ENCODE assay signal across 1 cellular context in the genomic region with DNA sequence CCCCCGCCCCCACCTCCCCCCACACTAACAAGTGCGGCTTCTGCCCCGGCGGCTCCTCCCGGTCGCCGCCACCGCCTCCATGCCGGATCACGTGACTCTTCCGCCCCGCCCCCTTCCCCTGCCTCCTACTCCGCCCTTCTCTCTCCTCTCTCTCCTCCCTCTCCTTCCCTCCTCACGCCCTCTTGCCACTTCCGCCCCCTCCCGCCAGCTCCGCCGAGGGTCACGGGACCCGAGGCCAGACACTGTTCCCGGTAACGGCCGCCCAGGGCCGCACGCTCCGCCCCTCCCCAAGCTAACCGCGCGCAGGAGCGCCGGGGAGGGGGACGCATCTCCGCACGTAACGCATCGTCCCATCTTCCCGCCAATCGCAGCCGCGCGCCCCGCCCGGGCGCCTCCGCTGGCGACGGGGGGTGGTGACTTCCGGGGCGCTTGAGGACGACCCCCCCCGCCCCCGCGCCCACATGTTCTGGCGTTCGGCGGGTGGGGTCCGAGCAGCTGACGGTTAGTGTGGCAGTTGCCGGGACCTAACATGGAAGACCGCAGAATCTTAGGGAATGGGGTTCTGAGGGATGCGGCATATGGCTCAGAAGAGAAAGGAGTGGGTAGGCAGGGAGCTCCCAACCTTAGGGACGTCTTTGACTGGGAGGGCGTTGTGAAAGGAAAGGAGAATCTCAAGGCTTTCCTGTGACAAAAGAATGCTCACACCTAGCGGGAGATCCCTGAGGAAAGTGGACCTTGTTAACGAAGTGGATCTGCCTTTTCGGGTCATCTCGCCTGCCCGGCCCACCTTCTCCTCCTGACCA.
A peak's percentile ranks its signal among the peaks of the same experiment; 100 is the strongest.
TF ChIP-seq lines count a peak whose summit lies in the region.

A gene with protein sequence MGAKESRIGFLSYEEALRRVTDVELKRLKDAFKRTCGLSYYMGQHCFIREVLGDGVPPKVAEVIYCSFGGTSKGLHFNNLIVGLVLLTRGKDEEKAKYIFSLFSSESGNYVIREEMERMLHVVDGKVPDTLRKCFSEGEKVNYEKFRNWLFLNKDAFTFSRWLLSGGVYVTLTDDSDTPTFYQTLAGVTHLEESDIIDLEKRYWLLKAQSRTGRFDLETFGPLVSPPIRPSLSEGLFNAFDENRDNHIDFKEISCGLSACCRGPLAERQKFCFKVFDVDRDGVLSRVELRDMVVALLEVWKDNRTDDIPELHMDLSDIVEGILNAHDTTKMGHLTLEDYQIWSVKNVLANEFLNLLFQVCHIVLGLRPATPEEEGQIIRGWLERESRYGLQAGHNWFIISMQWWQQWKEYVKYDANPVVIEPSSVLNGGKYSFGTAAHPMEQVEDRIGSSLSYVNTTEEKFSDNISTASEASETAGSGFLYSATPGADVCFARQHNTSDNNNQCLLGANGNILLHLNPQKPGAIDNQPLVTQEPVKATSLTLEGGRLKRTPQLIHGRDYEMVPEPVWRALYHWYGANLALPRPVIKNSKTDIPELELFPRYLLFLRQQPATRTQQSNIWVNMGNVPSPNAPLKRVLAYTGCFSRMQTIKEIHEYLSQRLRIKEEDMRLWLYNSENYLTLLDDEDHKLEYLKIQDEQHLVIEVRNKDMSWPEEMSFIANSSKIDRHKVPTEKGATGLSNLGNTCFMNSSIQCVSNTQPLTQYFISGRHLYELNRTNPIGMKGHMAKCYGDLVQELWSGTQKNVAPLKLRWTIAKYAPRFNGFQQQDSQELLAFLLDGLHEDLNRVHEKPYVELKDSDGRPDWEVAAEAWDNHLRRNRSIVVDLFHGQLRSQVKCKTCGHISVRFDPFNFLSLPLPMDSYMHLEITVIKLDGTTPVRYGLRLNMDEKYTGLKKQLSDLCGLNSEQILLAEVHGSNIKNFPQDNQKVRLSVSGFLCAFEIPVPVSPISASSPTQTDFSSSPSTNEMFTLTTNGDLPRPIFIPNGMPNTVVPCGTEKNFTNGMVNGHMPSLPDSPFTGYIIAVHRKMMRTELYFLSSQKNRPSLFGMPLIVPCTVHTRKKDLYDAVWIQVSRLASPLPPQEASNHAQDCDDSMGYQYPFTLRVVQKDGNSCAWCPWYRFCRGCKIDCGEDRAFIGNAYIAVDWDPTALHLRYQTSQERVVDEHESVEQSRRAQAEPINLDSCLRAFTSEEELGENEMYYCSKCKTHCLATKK (N-terminal part only) (minus strand): TSS at position 92 of the 803 bp plus-strand sequence. CDS start 194 bp downstream, outside the sequence.

TF ChIP-seq in HepG2, 621 proteins besides CTCF, POLR2A, EP300 and RAD21 (continued from another document and continues in another):
- TF ChIP-seq, protein P1, sequence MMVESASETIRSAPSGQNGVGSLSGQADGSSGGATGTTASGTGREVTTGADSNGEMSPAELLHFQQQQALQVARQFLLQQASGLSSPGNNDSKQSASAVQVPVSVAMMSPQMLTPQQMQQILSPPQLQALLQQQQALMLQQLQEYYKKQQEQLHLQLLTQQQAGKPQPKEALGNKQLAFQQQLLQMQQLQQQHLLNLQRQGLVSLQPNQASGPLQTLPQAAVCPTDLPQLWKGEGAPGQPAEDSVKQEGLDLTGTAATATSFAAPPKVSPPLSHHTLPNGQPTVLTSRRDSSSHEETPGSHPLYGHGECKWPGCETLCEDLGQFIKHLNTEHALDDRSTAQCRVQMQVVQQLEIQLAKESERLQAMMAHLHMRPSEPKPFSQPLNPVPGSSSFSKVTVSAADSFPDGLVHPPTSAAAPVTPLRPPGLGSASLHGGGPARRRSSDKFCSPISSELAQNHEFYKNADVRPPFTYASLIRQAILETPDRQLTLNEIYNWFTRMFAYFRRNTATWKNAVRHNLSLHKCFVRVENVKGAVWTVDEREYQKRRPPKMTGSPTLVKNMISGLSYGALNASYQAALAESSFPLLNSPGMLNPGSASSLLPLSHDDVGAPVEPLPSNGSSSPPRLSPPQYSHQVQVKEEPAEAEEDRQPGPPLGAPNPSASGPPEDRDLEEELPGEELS (CRISPR knock-in tag; IDR thresholded peaks at IDR 0.05): peak; percentile 62
- TF ChIP-seq, protein P2, sequence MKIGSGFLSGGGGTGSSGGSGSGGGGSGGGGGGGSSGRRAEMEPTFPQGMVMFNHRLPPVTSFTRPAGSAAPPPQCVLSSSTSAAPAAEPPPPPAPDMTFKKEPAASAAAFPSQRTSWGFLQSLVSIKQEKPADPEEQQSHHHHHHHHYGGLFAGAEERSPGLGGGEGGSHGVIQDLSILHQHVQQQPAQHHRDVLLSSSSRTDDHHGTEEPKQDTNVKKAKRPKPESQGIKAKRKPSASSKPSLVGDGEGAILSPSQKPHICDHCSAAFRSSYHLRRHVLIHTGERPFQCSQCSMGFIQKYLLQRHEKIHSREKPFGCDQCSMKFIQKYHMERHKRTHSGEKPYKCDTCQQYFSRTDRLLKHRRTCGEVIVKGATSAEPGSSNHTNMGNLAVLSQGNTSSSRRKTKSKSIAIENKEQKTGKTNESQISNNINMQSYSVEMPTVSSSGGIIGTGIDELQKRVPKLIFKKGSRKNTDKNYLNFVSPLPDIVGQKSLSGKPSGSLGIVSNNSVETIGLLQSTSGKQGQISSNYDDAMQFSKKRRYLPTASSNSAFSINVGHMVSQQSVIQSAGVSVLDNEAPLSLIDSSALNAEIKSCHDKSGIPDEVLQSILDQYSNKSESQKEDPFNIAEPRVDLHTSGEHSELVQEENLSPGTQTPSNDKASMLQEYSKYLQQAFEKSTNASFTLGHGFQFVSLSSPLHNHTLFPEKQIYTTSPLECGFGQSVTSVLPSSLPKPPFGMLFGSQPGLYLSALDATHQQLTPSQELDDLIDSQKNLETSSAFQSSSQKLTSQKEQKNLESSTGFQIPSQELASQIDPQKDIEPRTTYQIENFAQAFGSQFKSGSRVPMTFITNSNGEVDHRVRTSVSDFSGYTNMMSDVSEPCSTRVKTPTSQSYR (CRISPR knock-in tag; IDR thresholded peaks at IDR 0.05; ENCODE audit: borderline replicate concordance): peak; percentile 72; the same call in 1 of the 2 replicates
- TF ChIP-seq ZNF121 (CRISPR knock-in tag; IDR thresholded peaks at IDR 0.05) (no peak; the same call in 1 of the 2 replicates), KDM5B (CRISPR knock-in tag; IDR thresholded peaks at IDR 0.05; ENCODE audit: borderline replicate concordance) (peak; percentile 58; the same call in 1 of the 2 replicates), ZNF432 (CRISPR knock-in tag; IDR thresholded peaks at IDR 0.05; ENCODE audit: borderline replicate concordance) (no peak), SMC3 (IDR thresholded peaks at IDR 0.05; ENCODE audit: low read length) (no peak), ZKSCAN8 (CRISPR knock-in tag; IDR thresholded peaks at IDR 0.05; ENCODE audit: borderline replicate concordance) (peak; percentile 84), HNRNPUL1 (IDR thresholded peaks at IDR 0.05; ENCODE audit: low read depth, low read length) (peak; percentile 64; the same call in 1 of the 2 replicates), SOX5 (CRISPR knock-in tag; IDR thresholded peaks at IDR 0.05; ENCODE audit: borderline replicate concordance) (peak; percentile 81), KLF16 (CRISPR knock-in tag; IDR thresholded peaks at IDR 0.05) (peak; percentile 71 to 95; a peak in 3 of 4 replicates), SYNCRIP (IDR thresholded peaks at IDR 0.05; ENCODE audit: insufficient read depth, low read depth, low read length) (no peak), TEAD2 (CRISPR knock-in tag; IDR thresholded peaks at IDR 0.05) (no peak), TEAD3 (CRISPR knock-in tag; optimal IDR thresholded peaks at IDR 0.05; ENCODE audit: borderline replicate concordance) (peak; percentile 45), ARHGAP35 (CRISPR knock-in tag; IDR thresholded peaks at IDR 0.05; ENCODE audit: borderline replicate concordance) (peak; percentile 90; the same call in 1 of the 2 replicates), PAF1 (CRISPR knock-in tag; IDR thresholded peaks at IDR 0.05) (no peak), ZNF367 (CRISPR knock-in tag; IDR thresholded peaks at IDR 0.05; ENCODE audit: borderline replicate concordance) (no peak), ZNF282 (IDR thresholded peaks at IDR 0.05; ENCODE audit: partially characterized antibody) (no peak), EHMT2 (IDR thresholded peaks at IDR 0.05; ENCODE audit: borderline replicate concordance, low read depth, low read length) (no peak), ZNF841 (CRISPR knock-in tag; IDR thresholded peaks at IDR 0.05; ENCODE audit: borderline replicate concordance) (peak; percentile 82; the same call in 1 of the 2 replicates)
- TF ChIP-seq, protein P3, sequence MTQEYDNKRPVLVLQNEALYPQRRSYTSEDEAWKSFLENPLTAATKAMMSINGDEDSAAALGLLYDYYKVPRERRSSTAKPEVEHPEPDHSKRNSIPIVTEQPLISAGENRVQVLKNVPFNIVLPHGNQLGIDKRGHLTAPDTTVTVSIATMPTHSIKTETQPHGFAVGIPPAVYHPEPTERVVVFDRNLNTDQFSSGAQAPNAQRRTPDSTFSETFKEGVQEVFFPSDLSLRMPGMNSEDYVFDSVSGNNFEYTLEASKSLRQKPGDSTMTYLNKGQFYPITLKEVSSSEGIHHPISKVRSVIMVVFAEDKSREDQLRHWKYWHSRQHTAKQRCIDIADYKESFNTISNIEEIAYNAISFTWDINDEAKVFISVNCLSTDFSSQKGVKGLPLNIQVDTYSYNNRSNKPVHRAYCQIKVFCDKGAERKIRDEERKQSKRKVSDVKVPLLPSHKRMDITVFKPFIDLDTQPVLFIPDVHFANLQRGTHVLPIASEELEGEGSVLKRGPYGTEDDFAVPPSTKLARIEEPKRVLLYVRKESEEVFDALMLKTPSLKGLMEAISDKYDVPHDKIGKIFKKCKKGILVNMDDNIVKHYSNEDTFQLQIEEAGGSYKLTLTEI (CRISPR knock-in tag; conservative IDR thresholded peaks at IDR 0.05): no peak
- TF ChIP-seq, protein P4, sequence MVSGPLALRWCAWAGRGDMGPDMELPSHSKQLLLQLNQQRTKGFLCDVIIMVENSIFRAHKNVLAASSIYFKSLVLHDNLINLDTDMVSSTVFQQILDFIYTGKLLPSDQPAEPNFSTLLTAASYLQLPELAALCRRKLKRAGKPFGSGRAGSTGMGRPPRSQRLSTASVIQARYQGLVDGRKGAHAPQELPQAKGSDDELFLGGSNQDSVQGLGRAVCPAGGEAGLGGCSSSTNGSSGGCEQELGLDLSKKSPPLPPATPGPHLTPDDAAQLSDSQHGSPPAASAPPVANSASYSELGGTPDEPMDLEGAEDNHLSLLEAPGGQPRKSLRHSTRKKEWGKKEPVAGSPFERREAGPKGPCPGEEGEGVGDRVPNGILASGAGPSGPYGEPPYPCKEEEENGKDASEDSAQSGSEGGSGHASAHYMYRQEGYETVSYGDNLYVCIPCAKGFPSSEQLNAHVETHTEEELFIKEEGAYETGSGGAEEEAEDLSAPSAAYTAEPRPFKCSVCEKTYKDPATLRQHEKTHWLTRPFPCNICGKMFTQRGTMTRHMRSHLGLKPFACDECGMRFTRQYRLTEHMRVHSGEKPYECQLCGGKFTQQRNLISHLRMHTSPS (CRISPR knock-in tag; IDR thresholded peaks at IDR 0.05; ENCODE audit: low read depth): 0 out of 2 replicates have a peak, but pooled peaks have one; percentile 44
- TF ChIP-seq, protein P5, sequence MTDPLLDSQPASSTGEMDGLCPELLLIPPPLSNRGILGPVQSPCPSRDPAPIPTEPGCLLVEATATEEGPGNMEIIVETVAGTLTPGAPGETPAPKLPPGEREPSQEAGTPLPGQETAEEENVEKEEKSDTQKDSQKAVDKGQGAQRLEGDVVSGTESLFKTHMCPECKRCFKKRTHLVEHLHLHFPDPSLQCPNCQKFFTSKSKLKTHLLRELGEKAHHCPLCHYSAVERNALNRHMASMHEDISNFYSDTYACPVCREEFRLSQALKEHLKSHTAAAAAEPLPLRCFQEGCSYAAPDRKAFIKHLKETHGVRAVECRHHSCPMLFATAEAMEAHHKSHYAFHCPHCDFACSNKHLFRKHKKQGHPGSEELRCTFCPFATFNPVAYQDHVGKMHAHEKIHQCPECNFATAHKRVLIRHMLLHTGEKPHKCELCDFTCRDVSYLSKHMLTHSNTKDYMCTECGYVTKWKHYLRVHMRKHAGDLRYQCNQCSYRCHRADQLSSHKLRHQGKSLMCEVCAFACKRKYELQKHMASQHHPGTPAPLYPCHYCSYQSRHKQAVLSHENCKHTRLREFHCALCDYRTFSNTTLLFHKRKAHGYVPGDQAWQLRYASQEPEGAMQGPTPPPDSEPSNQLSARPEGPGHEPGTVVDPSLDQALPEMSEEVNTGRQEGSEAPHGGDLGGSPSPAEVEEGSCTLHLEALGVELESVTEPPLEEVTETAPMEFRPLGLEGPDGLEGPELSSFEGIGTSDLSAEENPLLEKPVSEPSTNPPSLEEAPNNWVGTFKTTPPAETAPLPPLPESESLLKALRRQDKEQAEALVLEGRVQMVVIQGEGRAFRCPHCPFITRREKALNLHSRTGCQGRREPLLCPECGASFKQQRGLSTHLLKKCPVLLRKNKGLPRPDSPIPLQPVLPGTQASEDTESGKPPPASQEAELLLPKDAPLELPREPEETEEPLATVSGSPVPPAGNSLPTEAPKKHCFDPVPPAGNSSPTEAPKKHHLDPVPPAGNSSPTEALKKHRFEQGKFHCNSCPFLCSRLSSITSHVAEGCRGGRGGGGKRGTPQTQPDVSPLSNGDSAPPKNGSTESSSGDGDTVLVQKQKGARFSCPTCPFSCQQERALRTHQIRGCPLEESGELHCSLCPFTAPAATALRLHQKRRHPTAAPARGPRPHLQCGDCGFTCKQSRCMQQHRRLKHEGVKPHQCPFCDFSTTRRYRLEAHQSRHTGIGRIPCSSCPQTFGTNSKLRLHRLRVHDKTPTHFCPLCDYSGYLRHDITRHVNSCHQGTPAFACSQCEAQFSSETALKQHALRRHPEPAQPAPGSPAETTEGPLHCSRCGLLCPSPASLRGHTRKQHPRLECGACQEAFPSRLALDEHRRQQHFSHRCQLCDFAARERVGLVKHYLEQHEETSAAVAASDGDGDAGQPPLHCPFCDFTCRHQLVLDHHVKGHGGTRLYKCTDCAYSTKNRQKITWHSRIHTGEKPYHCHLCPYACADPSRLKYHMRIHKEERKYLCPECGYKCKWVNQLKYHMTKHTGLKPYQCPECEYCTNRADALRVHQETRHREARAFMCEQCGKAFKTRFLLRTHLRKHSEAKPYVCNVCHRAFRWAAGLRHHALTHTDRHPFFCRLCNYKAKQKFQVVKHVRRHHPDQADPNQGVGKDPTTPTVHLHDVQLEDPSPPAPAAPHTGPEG (CRISPR knock-in tag; IDR thresholded peaks at IDR 0.05): 0 out of 2 replicates have a peak, but pooled peaks have one; percentile 74
- TF ChIP-seq, protein P6, sequence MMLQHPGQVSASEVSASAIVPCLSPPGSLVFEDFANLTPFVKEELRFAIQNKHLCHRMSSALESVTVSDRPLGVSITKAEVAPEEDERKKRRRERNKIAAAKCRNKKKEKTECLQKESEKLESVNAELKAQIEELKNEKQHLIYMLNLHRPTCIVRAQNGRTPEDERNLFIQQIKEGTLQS (CRISPR knock-in tag; IDR thresholded peaks at IDR 0.05): no peak
- TF ChIP-seq, protein P7, sequence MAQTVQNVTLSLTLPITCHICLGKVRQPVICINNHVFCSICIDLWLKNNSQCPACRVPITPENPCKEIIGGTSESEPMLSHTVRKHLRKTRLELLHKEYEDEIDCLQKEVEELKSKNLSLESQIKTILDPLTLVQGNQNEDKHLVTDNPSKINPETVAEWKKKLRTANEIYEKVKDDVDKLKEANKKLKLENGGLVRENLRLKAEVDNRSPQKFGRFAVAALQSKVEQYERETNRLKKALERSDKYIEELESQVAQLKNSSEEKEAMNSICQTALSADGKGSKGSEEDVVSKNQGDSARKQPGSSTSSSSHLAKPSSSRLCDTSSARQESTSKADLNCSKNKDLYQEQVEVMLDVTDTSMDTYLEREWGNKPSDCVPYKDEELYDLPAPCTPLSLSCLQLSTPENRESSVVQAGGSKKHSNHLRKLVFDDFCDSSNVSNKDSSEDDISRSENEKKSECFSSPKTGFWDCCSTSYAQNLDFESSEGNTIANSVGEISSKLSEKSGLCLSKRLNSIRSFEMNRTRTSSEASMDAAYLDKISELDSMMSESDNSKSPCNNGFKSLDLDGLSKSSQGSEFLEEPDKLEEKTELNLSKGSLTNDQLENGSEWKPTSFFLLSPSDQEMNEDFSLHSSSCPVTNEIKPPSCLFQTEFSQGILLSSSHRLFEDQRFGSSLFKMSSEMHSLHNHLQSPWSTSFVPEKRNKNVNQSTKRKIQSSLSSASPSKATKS (CRISPR knock-in tag; IDR thresholded peaks at IDR 0.05): no peak
